Comparison of ENCODE assay signal across 13 cellular contexts in genomic region chr1:111517464-111518225, GRCh38. TPM values are rescaled to one million over a fixed set of nuclear protein-coding genes. Genes with fewer than 3 reads are reported as not detected.
DNase-seq lines count a peak whose midpoint lies in the region; ATAC-seq lines count a peak whose summit lies in the region.
"Had no signal": no experiment of that assay in that cellular context is flagged by ENCODE, and none has a peak within 500 bp of the region (broad histone marks: within the 10 kb centered on the region; RNA-seq: fewer than 3 reads in every experiment).

No MANE protein-coding gene starts in this region.

- peak; percentile 65 for DNase-seq in activated effector memory CD4-positive, alpha-beta T cell treated with anti-CD3 and anti-CD28 coated beads, Interleukin-2, amount 50 U/mL, for 16 hours
- no peak for DNase-seq in activated effector memory CD4-positive, alpha-beta T cell treated with Interleukin-2 at 50 U/mL for 16 hours
- DNase-seq in NCI-H1417 treated with DMSO at 0.1 percent for 48 hours (lab: John Stamatoyannopoulos, UW) (peak; percentile 51), hypothalamus (lab: John Stamatoyannopoulos, UW) (no peak), aorta (no peak)
- peak; percentile 55 for DNase-seq in activated CD4-positive, alpha-beta T cell treated with anti-CD3 and anti-CD28 coated beads for 48 hours
- DNase-seq in stimulated activated CD4-positive, alpha-beta T cell treated with anti-CD3 and anti-CD28 coated beads, Interleukin-4, amount 100 ng/mL, for 24 hours, result peak; percentile 61
- DNase-seq: AML-193, esophagus squamous epithelium, NCI-H1694 treated with DMSO at 0.1 percent for 48 hours had no signal

- H3K36me3 ChIP-seq in aorta (ENCODE audit: control insufficient read depth in 1 of 2, insufficient read depth in 2 of 2, low read length in 1 of 2), result no peaks in the 10 kb centered on the region
- H3K36me3 ChIP-seq: cardiac muscle cell, esophagus squamous epithelium, SJSA1 had no signal

- H3K9me3 ChIP-seq in aorta (ENCODE audit: control insufficient read depth, low read length), result no peaks in the 10 kb centered on the region
- H3K9me3 ChIP-seq: esophagus squamous epithelium, SJSA1 had no signal

- intact Hi-C loops in aorta (cut with DNase I), result no loop called here

- no peaks in the 10 kb centered on the region for H3K4me1 ChIP-seq in aorta (ENCODE audit: control insufficient read depth in 1 of 2, insufficient read depth in 2 of 2, low read length in 2 of 2)
- H3K4me1 ChIP-seq: SJSA1 had no signal

- no peaks in the 10 kb centered on the region for H3K27me3 ChIP-seq in aorta (ENCODE audit: control insufficient read depth in 1 of 2, insufficient read depth in 2 of 2, low read length in 1 of 2)
- H3K27me3 ChIP-seq: cardiac muscle cell, SJSA1 had no signal

- 95 to 100% methylated on average over 1 of the region's 1 CpG for WGBS in aorta, 2 donors

- H3K4me3 ChIP-seq in aorta (ENCODE audit: low read length in 2 of 2), result no peak overlapping the region
- H3K4me3 ChIP-seq: cardiac muscle cell, esophagus squamous epithelium, SJSA1 had no signal

- H3K27ac ChIP-seq in aorta (ENCODE audit: low read depth in 1 of 2, low read length in 2 of 2), result no peak overlapping the region
- H3K27ac ChIP-seq: cardiac muscle cell, SJSA1 had no signal

- ATAC-seq in GM21576 (IDR thresholded peaks at IDR 0.05; ENCODE audit: unreplicated experiment), result no peak
- no peak for ATAC-seq in aorta (ENCODE audit: low FRiP score)

RNA-seq across cellular contexts. Expression of gene ADORA3, which starts 14.2 kb away (rescaled TPM):
- total RNA-seq in aorta, result 10 to 100 TPM in 1 of 2 donors, 1 to 10 TPM in 1; 4.3 to 10.5 TPM
- 10 to 100 TPM in 1 of 2 donors, 1 to 10 TPM in 1; 3.4 to 13.4 TPM for polyA plus RNA-seq in aorta
- total RNA-seq: cardiac muscle cell, SJSA1 had no signal
- polyA plus RNA-seq: cardiac muscle cell had no signal

RNA-seq across cellular contexts. Expression of gene TMIGD3, which starts 14.2 kb away (rescaled TPM):
- total RNA-seq in aorta, result 1 to 10 TPM; 4.0 to 6.0 TPM
- polyA plus RNA-seq in aorta, result 1 to 10 TPM; 1.3 to 7.3 TPM
- total RNA-seq: cardiac muscle cell, SJSA1 had no signal
- polyA plus RNA-seq: cardiac muscle cell had no signal

RNA-seq across cellular contexts. Expression of gene C1orf162, which starts 43.9 kb away (rescaled TPM):
- total RNA-seq in aorta, result 10 to 100 TPM; 19.1 to 53.6 TPM
- 10 to 100 TPM; 20.5 to 51.5 TPM for polyA plus RNA-seq in aorta
- total RNA-seq: SJSA1 had no signal

Comparison
In these comparisons a context has a peak if more than half of its experiments do, and no peak if none do; other contexts are left out.
1. DNase-seq: peak in activated effector memory CD4-positive, alpha-beta T cell treated with anti-CD3 and anti-CD28 coated beads, Interleukin-2, amount 50 U/mL, for 16 hours (single experiment), NCI-H1417 treated with DMSO at 0.1 percent for 48 hours (single experiment), activated CD4-positive, alpha-beta T cell treated with anti-CD3 and anti-CD28 coated beads for 48 hours (single experiment) and stimulated activated CD4-positive, alpha-beta T cell treated with anti-CD3 and anti-CD28 coated beads, Interleukin-4, amount 100 ng/mL, for 24 hours (single experiment); none in activated effector memory CD4-positive, alpha-beta T cell treated with Interleukin-2 at 50 U/mL for 16 hours (single experiment), hypothalamus (0 of 51) and aorta (0 of 2).